In genomic region chr17:36504156-36504545, GRCh38 we compare ENCODE assay signal across 1 cellular context.
TF ChIP-seq lines count a peak whose summit lies in the region.

No MANE protein-coding gene starts in this region.

TF ChIP-seq in endothelial cell of umbilical vein, 7 proteins besides CTCF, POLR2A, EP300 and RAD21:
- TF ChIP-seq POLR2AphosphoS5 (IDR thresholded peaks at IDR 0.05; ENCODE audit: insufficient read depth, low read depth, low read length): no peak
